17 cellular contexts compared by ENCODE assay signal in the genomic region with DNA sequence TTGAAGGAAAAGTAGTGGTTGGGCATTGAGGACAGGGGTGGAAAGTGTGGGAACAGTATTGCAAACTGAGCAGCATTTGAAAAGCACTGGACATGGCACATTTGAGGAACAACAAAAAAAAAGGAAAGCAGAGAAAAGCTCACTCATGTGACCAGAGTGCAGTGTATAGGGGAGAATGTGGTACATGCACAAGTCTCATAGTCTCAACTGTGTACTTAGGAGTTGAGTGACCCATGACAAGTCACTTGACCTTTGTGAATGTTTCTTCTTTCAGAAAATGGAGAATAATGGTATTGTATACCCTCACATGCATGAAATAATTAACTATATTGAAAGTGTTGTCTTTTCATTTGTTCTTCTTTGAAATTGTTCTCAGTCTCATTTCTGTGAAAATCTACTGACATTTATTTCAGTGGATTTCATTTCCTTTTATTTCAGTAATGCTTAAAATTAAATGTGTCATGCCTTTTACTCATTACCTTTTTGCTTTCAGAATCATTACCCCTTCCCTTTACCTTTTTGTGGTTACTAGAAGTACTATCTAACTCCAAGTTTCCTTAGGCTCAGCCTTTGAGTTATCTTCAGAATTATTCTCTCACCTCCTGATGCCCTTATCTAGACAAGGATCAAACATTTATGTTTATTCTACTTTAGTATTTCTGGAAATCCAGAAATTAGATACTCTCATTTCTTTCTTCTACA.
A peak's percentile ranks its signal among the peaks of the same experiment; 100 is the strongest.
DNase-seq lines count a peak whose midpoint lies in the region; ATAC-seq lines count a peak whose summit lies in the region.
"Had no signal": no experiment of that assay in that cellular context is flagged by ENCODE, and none has a peak within 500 bp of the region (broad histone marks: within the 10 kb centered on the region; RNA-seq: fewer than 3 reads in every experiment).

No MANE protein-coding gene starts in this region.

- peaks cover 56% of the 10 kb centered on the region for H3K36me3 Mint-ChIP-seq in activated naive CD4-positive, alpha-beta T cell treated with anti-CD3 and anti-CD28 coated beads, Interleukin-2, amount 10 ng/mL, durations not matched to agents 7 days and 5 days
- H3K36me3 Mint-ChIP-seq in activated CD4-positive, alpha-beta memory T cell treated with anti-CD3 and anti-CD28 coated beads, Interleukin-2, amount 10 ng/mL, durations not matched to agents 7 days and 5 days (ENCODE audit: low read depth) = peaks cover 61% of the 10 kb centered on the region

- no peaks in the 10 kb centered on the region for H3K27me3 Mint-ChIP-seq in activated naive CD4-positive, alpha-beta T cell treated with anti-CD3 and anti-CD28 coated beads, Interleukin-2, amount 10 ng/mL, durations not matched to agents 7 days and 5 days
- no peaks in the 10 kb centered on the region for H3K27me3 Mint-ChIP-seq in activated CD4-positive, alpha-beta memory T cell treated with anti-CD3 and anti-CD28 coated beads, Interleukin-2, amount 10 ng/mL, durations not matched to agents 7 days and 5 days

- H3K4me3 Mint-ChIP-seq in activated naive CD4-positive, alpha-beta T cell treated with anti-CD3 and anti-CD28 coated beads, Interleukin-2, amount 10 ng/mL, durations not matched to agents 7 days and 5 days = no peak overlapping the region
- no peak overlapping the region for H3K4me3 Mint-ChIP-seq in activated CD4-positive, alpha-beta memory T cell treated with anti-CD3 and anti-CD28 coated beads, Interleukin-2, amount 10 ng/mL, durations not matched to agents 7 days and 5 days

- peak overlapping the region; percentile 34 for H3K27ac Mint-ChIP-seq in activated naive CD4-positive, alpha-beta T cell treated with anti-CD3 and anti-CD28 coated beads, Interleukin-2, amount 10 ng/mL, durations not matched to agents 7 days and 5 days
- H3K27ac Mint-ChIP-seq in activated CD4-positive, alpha-beta memory T cell treated with anti-CD3 and anti-CD28 coated beads, Interleukin-2, amount 10 ng/mL, durations not matched to agents 7 days and 5 days = peak overlapping the region; percentile 9

- peaks cover 4% of the 10 kb centered on the region for H3K36me3 ChIP-seq in H7 (replicated peaks; ENCODE audit: control insufficient read depth, insufficient read depth, low read length)

- peaks cover 17% of the 10 kb centered on the region for H3K4me1 Mint-ChIP-seq in activated naive CD4-positive, alpha-beta T cell treated with anti-CD3 and anti-CD28 coated beads, Interleukin-2, amount 10 ng/mL, durations not matched to agents 7 days and 5 days
- peaks cover 20% of the 10 kb centered on the region for H3K4me1 Mint-ChIP-seq in activated CD4-positive, alpha-beta memory T cell treated with anti-CD3 and anti-CD28 coated beads, Interleukin-2, amount 10 ng/mL, durations not matched to agents 7 days and 5 days

- no peak overlapping the region for H3K4me3 ChIP-seq in H7 (ENCODE audit: insufficient read depth, low read depth, low read length)
- H3K4me3 ChIP-seq: vagina had no signal

- CTCF ChIA-PET in activated naive CD4-positive, alpha-beta T cell treated with anti-CD3 and anti-CD28 coated beads, Interleukin-2, amount 10 ng/mL, durations not matched to agents 7 days and 5 days (lab: Charles Lee) = no interaction called here
- CTCF ChIA-PET in activated CD4-positive, alpha-beta memory T cell treated with anti-CD3 and anti-CD28 coated beads, Interleukin-2, amount 10 ng/mL, durations not matched to agents 7 days and 5 days (lab: Charles Lee) = no interaction called here

- no peak for DNase-seq in activated naive CD4-positive, alpha-beta T cell treated with anti-CD3 and anti-CD28 coated beads, Interleukin-2, amount 10 ng/mL, durations not matched to agents 7 days and 5 days
- DNase-seq in activated naive CD4-positive, alpha-beta T cell treated with Interleukin-2 at 50 U/mL for 16 hours = no peak
- no peak for DNase-seq in activated CD4-positive, alpha-beta memory T cell treated with anti-CD3 and anti-CD28 coated beads, Interleukin-2, amount 10 ng/mL, durations not matched to agents 7 days and 5 days
- DNase-seq in kidney tubule cell (ENCODE audit: low spot score) = peak; percentile 12
- DNase-seq in superior temporal gyrus (ENCODE audit: extremely low spot score) = peak; percentile 4
- DNase-seq in H7 = no peak
- DNase-seq: COR-L47; effector memory CD4-positive, alpha-beta T cell; IMR-90; MM.1S; NCI-H1694; NCI-H345; NK-92 treated with Interleukin-12 subunit alpha and Interleukin-12 subunit beta, amount 100 ng/mL, for 24 hours; retina had no signal

- POLR2A ChIA-PET in activated CD4-positive, alpha-beta memory T cell treated with anti-CD3 and anti-CD28 coated beads, Interleukin-2, amount 10 ng/mL, durations not matched to agents 7 days and 5 days (lab: Charles Lee) = no interaction called here

- ATAC-seq in esophagus mucosa (no peak), HG03196 (IDR thresholded peaks at IDR 0.05; ENCODE audit: unreplicated experiment) (no peak)

- no peaks in the 10 kb centered on the region for H3K9me3 Mint-ChIP-seq in activated naive CD4-positive, alpha-beta T cell treated with anti-CD3 and anti-CD28 coated beads, Interleukin-2, amount 10 ng/mL, durations not matched to agents 7 days and 5 days
- H3K9me3 Mint-ChIP-seq in activated CD4-positive, alpha-beta memory T cell treated with anti-CD3 and anti-CD28 coated beads, Interleukin-2, amount 10 ng/mL, durations not matched to agents 7 days and 5 days = no peaks in the 10 kb centered on the region

- no peaks in the 10 kb centered on the region for H3K27me3 ChIP-seq in H7 (ENCODE audit: control insufficient read depth, insufficient read depth, low read length)
- H3K27me3 ChIP-seq: vagina had no signal

Comparison
In these comparisons a context has a peak if more than half of its experiments do, and no peak if none do; other contexts are left out.
1. DNase-seq: peak in kidney tubule cell (single experiment) and superior temporal gyrus (single experiment); none in activated naive CD4-positive, alpha-beta T cell treated with anti-CD3 and anti-CD28 coated beads, Interleukin-2, amount 10 ng/mL, durations not matched to agents 7 days and 5 days (single experiment), activated naive CD4-positive, alpha-beta T cell treated with Interleukin-2 at 50 U/mL for 16 hours (single experiment), activated CD4-positive, alpha-beta memory T cell treated with anti-CD3 and anti-CD28 coated beads, Interleukin-2, amount 10 ng/mL, durations not matched to agents 7 days and 5 days (single experiment) and H7 (single experiment).